ENCODE assay signal across 8 cellular contexts in genomic region chr20:32792316-32792715, GRCh38. TPM values are rescaled to one million over a fixed set of nuclear protein-coding genes. Genes with fewer than 3 reads are reported as not detected.
A peak's percentile ranks its signal among the peaks of the same experiment; 100 is the strongest.
DNase-seq lines count a peak whose midpoint lies in the region; ATAC-seq, FAIRE-seq and TF ChIP-seq lines count a peak whose summit lies in the region.

No MANE protein-coding gene starts in this region.

- TF ChIP-seq POLR2A in GM12878 (IDR thresholded peaks at IDR 0.05; ENCODE audit: low read depth, low read length), result no peak

- H3K9ac ChIP-seq in HUES48 (ENCODE audit: low read depth, low read length) (no peak overlapping the region), GM12878 (ENCODE audit: control insufficient read depth, insufficient read depth, low read length) (no peak overlapping the region)

- SMC1A ChIA-PET in GM12878 (lab: Charles Lee; ENCODE audit: uncharacterized antibody, unreplicated experiment), result interaction anchor here (0.6 to 2.1 kb wide), 9 partner anchors 10 to 304 kb away, joined by 3 to 8 read pairs (median 3); partner anchors contain the start of gene MAPRE1

- BruUV-seq in A673 (replicated peaks; lab: Mats Ljungman, UMichigan), result no TSS peak
- no TSS peak for BruUV-seq in GM12878 (replicated peaks; lab: Mats Ljungman, UMichigan)

- H3K27me3 ChIP-seq in A673 (replicated peaks; ENCODE audit: insufficient read depth, low read depth, low read length, poor library complexity) (no peaks in the 10 kb centered on the region), HUES48 (ENCODE audit: control insufficient read depth, insufficient read depth, low read length) (no peaks in the 10 kb centered on the region), GM12878 (replicated peaks in 1 of 2; ENCODE audit: control insufficient read depth in 2 of 2, insufficient read depth in 2 of 2, low read length in 1 of 2) (no peaks in the 10 kb centered on the region)

- H3K4me2 ChIP-seq in GM12878 (ENCODE audit: control insufficient read depth, insufficient read depth), result peak overlapping the region; percentile 22; the same call in 1 of the 2 replicates

- FAIRE-seq in GM12878 (lab: Jason Lieb, UNC), result peak; percentile 74

- DNase-seq in A673 (ENCODE audit: low spot score), result peak; percentile 65
- DNase-seq in GM12878 (ENCODE audit: low read depth, low spot score), result peak; percentile 53
- DNase-seq in stimulated activated CD4-positive, alpha-beta T cell treated with anti-CD3 and anti-CD28 coated beads, TNF-alpha, amount 100 ng/mL, for 48 hours (ENCODE audit: low read depth in 3 of 3), result peak in 2 of 3 donors; percentile 22 to 27
- no peak for DNase-seq in AG08395 (ENCODE audit: low spot score)
- DNase-seq in GOT3 (lab: John Stamatoyannopoulos, UW), result no peak
- no peak for DNase-seq in amniotic stem cell (lab: John Stamatoyannopoulos, UW)

- no peaks in the 10 kb centered on the region for H4K20me1 ChIP-seq in GM12878 (ENCODE audit: control insufficient read depth, insufficient read depth)

- H3K79me2 ChIP-seq in GM12878 (ENCODE audit: control insufficient read depth, insufficient read depth, low read length), result no peaks in the 10 kb centered on the region

- H3K4me1 ChIP-seq in A673 (ENCODE audit: insufficient read depth, low read length, poor library complexity, severe bottlenecking), result peaks cover 16% of the 10 kb centered on the region
- H3K4me1 ChIP-seq in HUES48 (ENCODE audit: control insufficient read depth, insufficient read depth, low read length), result peaks cover 7% of the 10 kb centered on the region
- peaks cover 32% of the 10 kb centered on the region for H3K4me1 ChIP-seq in GM12878 (ENCODE audit: control insufficient read depth, insufficient read depth, low read length)

- no peak overlapping the region for H3K4me3 ChIP-seq in A673 (ENCODE audit: low read depth, low read length, poor library complexity, severe bottlenecking)
- H3K4me3 ChIP-seq in HUES48 (ENCODE audit: low read depth, low read length), result no peak overlapping the region
- no peak overlapping the region for H3K4me3 ChIP-seq in GM12878

- peak in 1 of 2 experiments; percentile 57; a peak in 2 of 4 replicates for TF ChIP-seq EP300 in GM12878 (IDR thresholded peaks at IDR 0.05; ENCODE audit: borderline replicate concordance in 1 of 2, control insufficient read depth in 1 of 2, low read depth in 2 of 2, low read length in 2 of 2)

- in situ Hi-C loops in GM12878 (cut with MboI), result no loop called here

- 16% methylated on average over 3 of the region's 3 CpGs for WGBS in GM12878 (ENCODE audit: insufficient coverage, insufficient replicate concordance, low lambda C conversion rate, missing lambda C conversion rate)

- TF ChIP-seq CTCF in A673 (conservative IDR thresholded peaks at IDR 0.05; ENCODE audit: low read depth, low read length) (no peak), GM12878 (IDR thresholded peaks at IDR 0.05 in 2 of 3, conservative IDR thresholded peaks at IDR 0.05 in 1 of 3; ENCODE audit: control insufficient read depth in 2 of 3, extremely low read depth in 1 of 3, insufficient read depth in 1 of 3, low read depth in 3 of 3, low read length in 3 of 3) (no peak)

- H2AFZ ChIP-seq in GM12878 (ENCODE audit: control insufficient read depth, low read depth, low read length), result no peak overlapping the region; the same call in 1 of the 2 replicates

- H3K9me3 ChIP-seq in A673 (ENCODE audit: low read depth, low read length, poor library complexity, severe bottlenecking), result no peaks in the 10 kb centered on the region
- H3K9me3 ChIP-seq in HUES48 (ENCODE audit: control insufficient read depth, insufficient read depth, low read length), result no peaks in the 10 kb centered on the region
- no peaks in the 10 kb centered on the region for H3K9me3 ChIP-seq in GM12878 (replicated peaks; ENCODE audit: control insufficient read depth, insufficient read depth, low read length)

- H3K27ac ChIP-seq in A673 (ENCODE audit: low read depth, low read length, poor library complexity, severe bottlenecking) (no peak overlapping the region), HUES48 (ENCODE audit: low read depth, low read length) (peak overlapping the region; percentile 21), GM12878 (ENCODE audit: control insufficient read depth, insufficient read depth) (no peak overlapping the region)

- RAD21 ChIA-PET in GM12878 (lab: Charles Lee; ENCODE audit: unreplicated experiment), result interaction anchor here (0.6 to 3.5 kb wide), 6 partner anchors 15 to 987 kb away, joined by 3 to 18 read pairs (median 4); partner anchors contain the start of gene MAPRE1

- TF ChIP-seq RAD21 in GM12878 (IDR thresholded peaks at IDR 0.05; ENCODE audit: insufficient read depth, low read depth, low read length), result no peak

- POLR2A ChIA-PET in A673 (lab: Charles Lee; ENCODE audit: low non-redundant PET), result no interaction called here
- POLR2A ChIA-PET in GM12878 (lab: Charles Lee), result interaction anchor here (0.6 kb wide), 2 partner anchors 27 to 162 kb away, joined by 3 to 4 read pairs; no protein-coding TSS in a partner anchor

- H3K36me3 ChIP-seq in A673 (ENCODE audit: insufficient read depth, low read length, poor library complexity, severe bottlenecking), result no peaks in the 10 kb centered on the region
- peaks cover 100% of the 10 kb centered on the region for H3K36me3 ChIP-seq in HUES48 (ENCODE audit: control insufficient read depth, insufficient read depth, low read length)
- no peaks in the 10 kb centered on the region for H3K36me3 ChIP-seq in GM12878 (ENCODE audit: control insufficient read depth in 2 of 2, insufficient read depth in 2 of 2, low read length in 1 of 2)

- ATAC-seq in GM19043 (IDR thresholded peaks at IDR 0.05; ENCODE audit: low read depth, unreplicated experiment) (peak; percentile 87), GM12878 (peak; percentile 96)

- CTCF ChIA-PET in A673 (lab: Charles Lee) (no interaction called here), GM12878 (lab: Yijun Ruan, JAX) (interaction anchor here (0.7 to 5.7 kb wide), 13 partner anchors 11 to 418 kb away, joined by 3 to 49 read pairs (median 4); partner anchors contain the start of gene C20orf203)

- intact Hi-C loops in A673 (cut with micrococcal nuclease; ENCODE audit: unreplicated experiment), result loop anchor here (5.0 kb wide), 2 partner anchors 100 to 155 kb away; no protein-coding TSS in a partner anchor
- intact Hi-C loops in GM12878 (cut with micrococcal nuclease; ENCODE audit: unreplicated experiment), result loop anchor here (5.0 kb wide), 3 partner anchors 40 to 500 kb away; no protein-coding TSS in a partner anchor

RNA-seq across cellular contexts. Expression of gene MAPRE1, which starts 27.4 kb away (rescaled TPM):
- total RNA-seq in A673 (2021) (183 and 201 TPM in 2 replicates), GM12878 (2014; rRNA removed) (85.2 and 108 TPM in 2 replicates), GM12878 (2014; rRNA removed; fragmentation: Illumina TruSeq; extraction: Trizol) (83.2 and 89.2 TPM in 2 replicates), GM12878 (2021) (133 TPM in 2 replicates)
- total RNA-seq in GM12878 (2013; cell fraction: nucleolus; rRNA removed), result 37.7 and 38.1 TPM in 2 replicates
- polyA plus RNA-seq in GM12878 (2011; ENCODE audit: low read depth), result 84.6 TPM
- polyA plus RNA-seq in GM12878 (2011; rRNA removed) (117 and 137 TPM in 2 replicates), GM12878 (2014; fragmentation: Illumina TruSeq; extraction: Trizol) (151 and 168 TPM in 2 replicates), GM12878 (2014; fragmentation: Nextera tagmentation; extraction: Ambion mirVana) (100 to 1,000 TPM; 128 to 142 TPM), GM12878 (2014; rRNA removed) (108 and 117 TPM in 2 replicates), GM12878 (2016; fragmentation: Nextera tagmentation; extraction: Ambion mirVana) (100 to 1,000 TPM; 108 to 109 TPM)
- polyA plus RNA-seq in GM12878 (2011; cell fraction: cytosol; rRNA removed), result 58.1 and 75.1 TPM in 2 replicates
- polyA plus RNA-seq in GM12878 (2011; cell fraction: nucleus; rRNA removed), result 29.6 and 50.0 TPM in 2 replicates
- polyA plus RNA-seq in GM12878 (2012), result 84.5 and 93.7 TPM in 2 replicates
- 52.4 and 66.1 TPM in 2 replicates for polyA minus RNA-seq in GM12878 (2011; rRNA and poly(A)+ RNA removed)
- 30.9 and 33.0 TPM in 2 replicates for polyA minus RNA-seq in GM12878 (2011; cell fraction: cytosol; rRNA and poly(A)+ RNA removed)
- 10.6 and 19.1 TPM in 2 replicates for polyA minus RNA-seq in GM12878 (2011; cell fraction: nucleus; rRNA and poly(A)+ RNA removed)

RNA-seq across cellular contexts. Expression of gene DNMT3B, which starts 30.1 kb away (rescaled TPM):
- total RNA-seq in A673 (2021), result 3.8 and 5.7 TPM in 2 replicates
- 0.40 and 0.47 TPM in 2 replicates for total RNA-seq in GM12878 (2013; cell fraction: nucleolus; rRNA removed)
- total RNA-seq in GM12878 (2014; rRNA removed), result 1.1 and 1.6 TPM in 2 replicates
- 1.2 TPM in 2 replicates for total RNA-seq in GM12878 (2014; rRNA removed; fragmentation: Illumina TruSeq; extraction: Trizol)
- 1.8 and 1.9 TPM in 2 replicates for total RNA-seq in GM12878 (2021)
- 0.25 TPM for polyA plus RNA-seq in GM12878 (2011; ENCODE audit: low read depth)
- polyA plus RNA-seq in GM12878 (2011; rRNA removed), result 0.22 and 0.24 TPM in 2 replicates
- polyA plus RNA-seq in GM12878 (2011; cell fraction: cytosol; rRNA removed), result 0.15 and 0.24 TPM in 2 replicates
- 0.78 and 0.82 TPM in 2 replicates for polyA plus RNA-seq in GM12878 (2011; cell fraction: nucleus; rRNA removed)
- polyA plus RNA-seq in GM12878 (2012), result 0.49 and 0.50 TPM in 2 replicates
- 0.82 and 1.4 TPM in 2 replicates for polyA plus RNA-seq in GM12878 (2014; fragmentation: Illumina TruSeq; extraction: Trizol)
- under 1 TPM; 0.23 to 0.33 TPM for polyA plus RNA-seq in GM12878 (2014; fragmentation: Nextera tagmentation; extraction: Ambion mirVana)
- 1.7 and 1.9 TPM in 2 replicates for polyA plus RNA-seq in GM12878 (2014; rRNA removed)
- polyA plus RNA-seq in GM12878 (2016; fragmentation: Nextera tagmentation; extraction: Ambion mirVana), result 1 to 10 TPM in 1 of 2 experiments, under 1 TPM in 1; 0.82 to 1.5 TPM
- polyA minus RNA-seq in GM12878 (2011; rRNA and poly(A)+ RNA removed), result 0.15 and 0.46 TPM in 2 replicates
- not detected in 2 replicates for polyA minus RNA-seq in GM12878 (2011; cell fraction: cytosol; rRNA and poly(A)+ RNA removed)
- polyA minus RNA-seq in GM12878 (2011; cell fraction: nucleus; rRNA and poly(A)+ RNA removed), result 0.12 and 0.19 TPM in 2 replicates

RNA-seq across cellular contexts. Expression of gene COMMD7, which starts 49.0 kb away (rescaled TPM):
- 20.0 and 23.5 TPM in 2 replicates for total RNA-seq in A673 (2021)
- 13.4 and 14.1 TPM in 2 replicates for total RNA-seq in GM12878 (2013; cell fraction: nucleolus; rRNA removed)
- 24.7 and 25.0 TPM in 2 replicates for total RNA-seq in GM12878 (2014; rRNA removed)
- 20.7 and 21.4 TPM in 2 replicates for total RNA-seq in GM12878 (2014; rRNA removed; fragmentation: Illumina TruSeq; extraction: Trizol)
- total RNA-seq in GM12878 (2021), result 26.5 and 27.2 TPM in 2 replicates
- polyA plus RNA-seq in GM12878 (2011; ENCODE audit: low read depth), result 22.1 TPM
- 26.3 and 28.3 TPM in 2 replicates for polyA plus RNA-seq in GM12878 (2011; rRNA removed)
- 24.3 and 26.5 TPM in 2 replicates for polyA plus RNA-seq in GM12878 (2011; cell fraction: cytosol; rRNA removed)
- 14.8 and 17.5 TPM in 2 replicates for polyA plus RNA-seq in GM12878 (2011; cell fraction: nucleus; rRNA removed)
- polyA plus RNA-seq in GM12878 (2012), result 22.6 and 22.9 TPM in 2 replicates
- polyA plus RNA-seq in GM12878 (2014; fragmentation: Illumina TruSeq; extraction: Trizol), result 32.0 and 41.2 TPM in 2 replicates
- 10 to 100 TPM in 1 of 2 experiments, 1 to 10 TPM in 1; 9.1 to 19.4 TPM for polyA plus RNA-seq in GM12878 (2014; fragmentation: Nextera tagmentation; extraction: Ambion mirVana)
- 32.4 and 34.7 TPM in 2 replicates for polyA plus RNA-seq in GM12878 (2014; rRNA removed)
- 10 to 100 TPM; 55.5 to 61.0 TPM for polyA plus RNA-seq in GM12878 (2016; fragmentation: Nextera tagmentation; extraction: Ambion mirVana)
- 9.1 and 12.0 TPM in 2 replicates for polyA minus RNA-seq in GM12878 (2011; rRNA and poly(A)+ RNA removed)
- polyA minus RNA-seq in GM12878 (2011; cell fraction: cytosol; rRNA and poly(A)+ RNA removed), result 3.4 and 5.3 TPM in 2 replicates
- polyA minus RNA-seq in GM12878 (2011; cell fraction: nucleus; rRNA and poly(A)+ RNA removed), result 2.4 and 3.6 TPM in 2 replicates

Comparison
In these comparisons a context has a peak if more than half of its experiments do, and no peak if none do; other contexts are left out.
1. DNase-seq: peak in A673 (single experiment), GM12878 (single experiment) and stimulated activated CD4-positive, alpha-beta T cell treated with anti-CD3 and anti-CD28 coated beads, TNF-alpha, amount 100 ng/mL, for 48 hours (2 of 3); none in AG08395 (single experiment), GOT3 (single experiment) and amniotic stem cell (single experiment).